Comparison of ENCODE assay signal across 1 cellular context in the genomic region with DNA sequence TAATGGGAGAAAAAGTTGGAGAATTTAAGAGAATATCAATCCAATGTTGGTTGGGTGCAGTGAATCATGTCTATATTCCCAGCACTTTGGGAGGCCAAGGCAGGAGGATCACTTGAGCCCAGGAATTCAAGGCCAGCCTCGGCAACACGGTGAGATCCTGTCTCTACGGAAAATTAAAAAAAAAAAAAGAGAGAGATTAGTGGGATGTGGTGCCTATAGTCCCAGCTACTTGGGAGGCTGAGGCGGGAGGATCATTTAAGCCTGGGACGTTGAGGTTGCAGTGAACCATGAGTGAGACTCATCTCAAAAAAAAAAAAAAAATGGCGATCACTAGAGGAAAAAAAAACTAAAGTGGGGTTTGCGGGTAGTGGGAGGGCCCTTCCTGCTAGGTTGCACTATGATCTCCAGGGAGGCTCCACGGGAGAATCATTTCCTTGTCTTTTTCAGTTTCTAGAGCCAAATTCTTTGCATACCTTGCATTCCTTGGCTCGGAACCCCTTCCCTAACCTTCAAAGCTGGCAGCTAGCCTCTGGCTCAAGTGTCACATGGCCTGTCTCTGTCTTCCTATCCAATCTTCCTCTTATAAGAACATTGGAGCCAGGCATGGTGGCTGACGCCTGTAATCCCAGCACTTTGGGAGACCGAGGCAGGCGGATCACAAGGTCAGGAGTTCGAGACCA.
A peak's percentile ranks its signal among the peaks of the same experiment; 100 is the strongest.
TF ChIP-seq lines count a peak whose summit lies in the region.

No MANE protein-coding gene starts in this region.

TF ChIP-seq in HepG2, 621 proteins besides CTCF, POLR2A, EP300 and RAD21 (continued from another document and continues in another):
- TF ChIP-seq, protein P1, sequence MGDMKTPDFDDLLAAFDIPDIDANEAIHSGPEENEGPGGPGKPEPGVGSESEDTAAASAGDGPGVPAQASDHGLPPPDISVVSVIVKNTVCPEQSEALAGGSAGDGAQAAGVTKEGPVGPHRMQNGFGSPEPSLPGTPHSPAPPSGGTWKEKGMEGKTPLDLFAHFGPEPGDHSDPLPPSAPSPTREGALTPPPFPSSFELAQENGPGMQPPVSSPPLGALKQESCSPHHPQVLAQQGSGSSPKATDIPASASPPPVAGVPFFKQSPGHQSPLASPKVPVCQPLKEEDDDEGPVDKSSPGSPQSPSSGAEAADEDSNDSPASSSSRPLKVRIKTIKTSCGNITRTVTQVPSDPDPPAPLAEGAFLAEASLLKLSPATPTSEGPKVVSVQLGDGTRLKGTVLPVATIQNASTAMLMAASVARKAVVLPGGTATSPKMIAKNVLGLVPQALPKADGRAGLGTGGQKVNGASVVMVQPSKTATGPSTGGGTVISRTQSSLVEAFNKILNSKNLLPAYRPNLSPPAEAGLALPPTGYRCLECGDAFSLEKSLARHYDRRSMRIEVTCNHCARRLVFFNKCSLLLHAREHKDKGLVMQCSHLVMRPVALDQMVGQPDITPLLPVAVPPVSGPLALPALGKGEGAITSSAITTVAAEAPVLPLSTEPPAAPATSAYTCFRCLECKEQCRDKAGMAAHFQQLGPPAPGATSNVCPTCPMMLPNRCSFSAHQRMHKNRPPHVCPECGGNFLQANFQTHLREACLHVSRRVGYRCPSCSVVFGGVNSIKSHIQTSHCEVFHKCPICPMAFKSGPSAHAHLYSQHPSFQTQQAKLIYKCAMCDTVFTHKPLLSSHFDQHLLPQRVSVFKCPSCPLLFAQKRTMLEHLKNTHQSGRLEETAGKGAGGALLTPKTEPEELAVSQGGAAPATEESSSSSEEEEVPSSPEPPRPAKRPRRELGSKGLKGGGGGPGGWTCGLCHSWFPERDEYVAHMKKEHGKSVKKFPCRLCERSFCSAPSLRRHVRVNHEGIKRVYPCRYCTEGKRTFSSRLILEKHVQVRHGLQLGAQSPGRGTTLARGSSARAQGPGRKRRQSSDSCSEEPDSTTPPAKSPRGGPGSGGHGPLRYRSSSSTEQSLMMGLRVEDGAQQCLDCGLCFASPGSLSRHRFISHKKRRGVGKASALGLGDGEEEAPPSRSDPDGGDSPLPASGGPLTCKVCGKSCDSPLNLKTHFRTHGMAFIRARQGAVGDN (CRISPR knock-in tag; IDR thresholded peaks at IDR 0.05): peak; percentile 44
- TF ChIP-seq ZNF563 (CRISPR knock-in tag; IDR thresholded peaks at IDR 0.05) (no peak), ATAD3A (CRISPR knock-in tag; IDR thresholded peaks at IDR 0.05) (no peak), ZNF383 (CRISPR knock-in tag; IDR thresholded peaks at IDR 0.05; ENCODE audit: borderline replicate concordance) (no peak), MBNL3 (CRISPR knock-in tag; conservative IDR thresholded peaks at IDR 0.05) (no peak), LCORL (IDR thresholded peaks at IDR 0.05) (0 out of 2 replicates have a peak, but pooled peaks have one; percentile 9), LCORL (CRISPR knock-in tag; IDR thresholded peaks at IDR 0.05) (peak; percentile 57; the same call in 1 of the 2 replicates), RXRB (CRISPR knock-in tag; IDR thresholded peaks at IDR 0.05; ENCODE audit: borderline replicate concordance) (0 out of 2 replicates have a peak, but pooled peaks have one; percentile 17), TOPORS (CRISPR knock-in tag; IDR thresholded peaks at IDR 0.05) (no peak), ZSCAN12 (CRISPR knock-in tag; IDR thresholded peaks at IDR 0.05) (no peak), HDAC1 (CRISPR knock-in tag; IDR thresholded peaks at IDR 0.05) (no peak), ZEB1 (IDR thresholded peaks at IDR 0.05; ENCODE audit: insufficient replicate concordance, low read depth) (peak; percentile 45), ZNF780A (CRISPR knock-in tag; IDR thresholded peaks at IDR 0.05) (no peak), CHD4 (IDR thresholded peaks at IDR 0.05; ENCODE audit: borderline replicate concordance, low read length) (no peak), ZNF556 (CRISPR knock-in tag; IDR thresholded peaks at IDR 0.05; ENCODE audit: borderline replicate concordance) (no peak), ZNF660 (CRISPR knock-in tag; IDR thresholded peaks at IDR 0.05; ENCODE audit: borderline replicate concordance, low read depth) (no peak), ZFP62 (CRISPR knock-in tag; IDR thresholded peaks at IDR 0.05) (no peak), SATB2 (CRISPR knock-in tag; IDR thresholded peaks at IDR 0.05) (no peak), PAX8 (CRISPR knock-in tag; IDR thresholded peaks at IDR 0.05; ENCODE audit: borderline replicate concordance) (no peak), TSC22D2 (CRISPR knock-in tag; IDR thresholded peaks at IDR 0.05; ENCODE audit: borderline replicate concordance) (no peak), IRX3 (CRISPR knock-in tag; IDR thresholded peaks at IDR 0.05; ENCODE audit: borderline replicate concordance, low read depth) (no peak), SP1 (IDR thresholded peaks at IDR 0.05) (no peak), SP1 (CRISPR knock-in tag; IDR thresholded peaks at IDR 0.05) (no peak), HOXA5 (CRISPR knock-in tag; IDR thresholded peaks at IDR 0.05) (no peak), ZNF143 (CRISPR knock-in tag; IDR thresholded peaks at IDR 0.05) (peak; percentile 27; the same call in 1 of the 2 replicates), JDP2 (CRISPR knock-in tag; IDR thresholded peaks at IDR 0.05; ENCODE audit: borderline replicate concordance) (no peak), SALL2 (CRISPR knock-in tag; IDR thresholded peaks at IDR 0.05) (no peak), PHF5A (CRISPR knock-in tag; IDR thresholded peaks at IDR 0.05; ENCODE audit: low read depth, unreplicated experiment) (no peak), ZBTB38 (CRISPR knock-in tag; IDR thresholded peaks at IDR 0.05) (peak; percentile 65; the same call in 1 of the 2 replicates), ZBTB3 (CRISPR knock-in tag; IDR thresholded peaks at IDR 0.05; ENCODE audit: borderline replicate concordance, low read depth) (no peak)
- TF ChIP-seq, protein P2, sequence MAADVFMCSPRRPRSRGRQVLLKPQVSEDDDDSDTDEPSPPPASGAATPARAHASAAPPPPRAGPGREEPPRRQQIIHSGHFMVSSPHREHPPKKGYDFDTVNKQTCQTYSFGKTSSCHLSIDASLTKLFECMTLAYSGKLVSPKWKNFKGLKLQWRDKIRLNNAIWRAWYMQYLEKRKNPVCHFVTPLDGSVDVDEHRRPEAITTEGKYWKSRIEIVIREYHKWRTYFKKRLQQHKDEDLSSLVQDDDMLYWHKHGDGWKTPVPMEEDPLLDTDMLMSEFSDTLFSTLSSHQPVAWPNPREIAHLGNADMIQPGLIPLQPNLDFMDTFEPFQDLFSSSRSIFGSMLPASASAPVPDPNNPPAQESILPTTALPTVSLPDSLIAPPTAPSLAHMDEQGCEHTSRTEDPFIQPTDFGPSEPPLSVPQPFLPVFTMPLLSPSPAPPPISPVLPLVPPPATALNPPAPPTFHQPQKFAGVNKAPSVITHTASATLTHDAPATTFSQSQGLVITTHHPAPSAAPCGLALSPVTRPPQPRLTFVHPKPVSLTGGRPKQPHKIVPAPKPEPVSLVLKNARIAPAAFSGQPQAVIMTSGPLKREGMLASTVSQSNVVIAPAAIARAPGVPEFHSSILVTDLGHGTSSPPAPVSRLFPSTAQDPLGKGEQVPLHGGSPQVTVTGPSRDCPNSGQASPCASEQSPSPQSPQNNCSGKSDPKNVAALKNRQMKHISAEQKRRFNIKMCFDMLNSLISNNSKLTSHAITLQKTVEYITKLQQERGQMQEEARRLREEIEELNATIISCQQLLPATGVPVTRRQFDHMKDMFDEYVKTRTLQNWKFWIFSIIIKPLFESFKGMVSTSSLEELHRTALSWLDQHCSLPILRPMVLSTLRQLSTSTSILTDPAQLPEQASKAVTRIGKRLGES (CRISPR knock-in tag; IDR thresholded peaks at IDR 0.05; ENCODE audit: borderline replicate concordance): no peak
- TF ChIP-seq, protein P3, sequence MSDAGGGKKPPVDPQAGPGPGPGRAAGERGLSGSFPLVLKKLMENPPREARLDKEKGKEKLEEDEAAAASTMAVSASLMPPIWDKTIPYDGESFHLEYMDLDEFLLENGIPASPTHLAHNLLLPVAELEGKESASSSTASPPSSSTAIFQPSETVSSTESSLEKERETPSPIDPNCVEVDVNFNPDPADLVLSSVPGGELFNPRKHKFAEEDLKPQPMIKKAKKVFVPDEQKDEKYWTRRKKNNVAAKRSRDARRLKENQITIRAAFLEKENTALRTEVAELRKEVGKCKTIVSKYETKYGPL (CRISPR knock-in tag; IDR thresholded peaks at IDR 0.05): no peak
- TF ChIP-seq, protein P4, sequence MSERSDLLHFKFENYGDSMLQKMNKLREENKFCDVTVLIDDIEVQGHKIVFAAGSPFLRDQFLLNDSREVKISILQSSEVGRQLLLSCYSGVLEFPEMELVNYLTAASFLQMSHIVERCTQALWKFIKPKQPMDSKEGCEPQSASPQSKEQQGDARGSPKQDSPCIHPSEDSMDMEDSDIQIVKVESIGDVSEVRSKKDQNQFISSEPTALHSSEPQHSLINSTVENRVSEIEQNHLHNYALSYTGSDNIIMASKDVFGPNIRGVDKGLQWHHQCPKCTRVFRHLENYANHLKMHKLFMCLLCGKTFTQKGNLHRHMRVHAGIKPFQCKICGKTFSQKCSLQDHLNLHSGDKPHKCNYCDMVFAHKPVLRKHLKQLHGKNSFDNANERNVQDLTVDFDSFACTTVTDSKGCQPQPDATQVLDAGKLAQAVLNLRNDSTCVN (CRISPR knock-in tag; IDR thresholded peaks at IDR 0.05; ENCODE audit: borderline replicate concordance): peak; percentile 98
- TF ChIP-seq, protein P5, sequence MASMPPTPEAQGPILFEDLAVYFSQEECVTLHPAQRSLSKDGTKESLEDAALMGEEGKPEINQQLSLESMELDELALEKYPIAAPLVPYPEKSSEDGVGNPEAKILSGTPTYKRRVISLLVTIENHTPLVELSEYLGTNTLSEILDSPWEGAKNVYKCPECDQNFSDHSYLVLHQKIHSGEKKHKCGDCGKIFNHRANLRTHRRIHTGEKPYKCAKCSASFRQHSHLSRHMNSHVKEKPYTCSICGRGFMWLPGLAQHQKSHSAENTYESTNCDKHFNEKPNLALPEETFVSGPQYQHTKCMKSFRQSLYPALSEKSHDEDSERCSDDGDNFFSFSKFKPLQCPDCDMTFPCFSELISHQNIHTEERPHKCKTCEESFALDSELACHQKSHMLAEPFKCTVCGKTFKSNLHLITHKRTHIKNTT (CRISPR knock-in tag; IDR thresholded peaks at IDR 0.05): no peak
- TF ChIP-seq, protein P6, sequence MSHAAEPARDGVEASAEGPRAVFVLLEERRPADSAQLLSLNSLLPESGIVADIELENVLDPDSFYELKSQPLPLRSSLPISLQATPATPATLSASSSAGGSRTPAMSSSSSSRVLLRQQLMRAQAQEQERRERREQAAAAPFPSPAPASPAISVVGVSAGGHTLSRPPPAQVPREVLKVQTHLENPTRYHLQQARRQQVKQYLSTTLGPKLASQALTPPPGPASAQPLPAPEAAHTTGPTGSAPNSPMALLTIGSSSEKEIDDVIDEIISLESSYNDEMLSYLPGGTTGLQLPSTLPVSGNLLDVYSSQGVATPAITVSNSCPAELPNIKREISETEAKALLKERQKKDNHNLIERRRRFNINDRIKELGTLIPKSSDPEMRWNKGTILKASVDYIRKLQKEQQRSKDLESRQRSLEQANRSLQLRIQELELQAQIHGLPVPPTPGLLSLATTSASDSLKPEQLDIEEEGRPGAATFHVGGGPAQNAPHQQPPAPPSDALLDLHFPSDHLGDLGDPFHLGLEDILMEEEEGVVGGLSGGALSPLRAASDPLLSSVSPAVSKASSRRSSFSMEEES (CRISPR knock-in tag; IDR thresholded peaks at IDR 0.05): peak; percentile 76; the same call in 1 of the 2 replicates
- TF ChIP-seq, protein P7, sequence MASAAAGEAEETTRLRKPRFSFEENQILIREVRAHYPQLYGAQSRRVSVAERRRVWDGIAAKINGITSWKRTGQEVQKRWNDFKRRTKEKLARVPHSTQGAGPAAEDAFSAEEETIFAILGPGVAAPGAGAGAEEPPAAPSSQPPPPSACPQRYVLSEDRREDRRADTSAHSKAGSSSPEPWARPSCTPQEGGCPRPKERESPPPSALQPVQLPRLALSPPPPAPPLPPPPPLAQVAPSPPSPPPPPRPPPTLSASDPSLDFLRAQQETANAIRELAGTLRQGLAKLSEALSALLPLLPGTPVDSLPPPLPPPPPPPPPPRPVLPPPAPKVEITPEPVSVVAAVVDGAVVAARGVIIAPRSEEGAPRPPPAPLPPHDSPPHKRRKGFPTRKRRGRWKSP (CRISPR knock-in tag; IDR thresholded peaks at IDR 0.05): no peak
- TF ChIP-seq, protein P8, sequence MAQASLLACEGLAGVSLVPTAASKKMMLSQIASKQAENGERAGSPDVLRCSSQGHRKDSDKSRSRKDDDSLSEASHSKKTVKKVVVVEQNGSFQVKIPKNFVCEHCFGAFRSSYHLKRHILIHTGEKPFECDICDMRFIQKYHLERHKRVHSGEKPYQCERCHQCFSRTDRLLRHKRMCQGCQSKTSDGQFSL (CRISPR knock-in tag; IDR thresholded peaks at IDR 0.05): no peak
- TF ChIP-seq, protein P9, sequence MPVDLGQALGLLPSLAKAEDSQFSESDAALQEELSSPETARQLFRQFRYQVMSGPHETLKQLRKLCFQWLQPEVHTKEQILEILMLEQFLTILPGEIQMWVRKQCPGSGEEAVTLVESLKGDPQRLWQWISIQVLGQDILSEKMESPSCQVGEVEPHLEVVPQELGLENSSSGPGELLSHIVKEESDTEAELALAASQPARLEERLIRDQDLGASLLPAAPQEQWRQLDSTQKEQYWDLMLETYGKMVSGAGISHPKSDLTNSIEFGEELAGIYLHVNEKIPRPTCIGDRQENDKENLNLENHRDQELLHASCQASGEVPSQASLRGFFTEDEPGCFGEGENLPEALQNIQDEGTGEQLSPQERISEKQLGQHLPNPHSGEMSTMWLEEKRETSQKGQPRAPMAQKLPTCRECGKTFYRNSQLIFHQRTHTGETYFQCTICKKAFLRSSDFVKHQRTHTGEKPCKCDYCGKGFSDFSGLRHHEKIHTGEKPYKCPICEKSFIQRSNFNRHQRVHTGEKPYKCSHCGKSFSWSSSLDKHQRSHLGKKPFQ (CRISPR knock-in tag; IDR thresholded peaks at IDR 0.05; ENCODE audit: insufficient replicate concordance): no peak
- TF ChIP-seq, protein P10, sequence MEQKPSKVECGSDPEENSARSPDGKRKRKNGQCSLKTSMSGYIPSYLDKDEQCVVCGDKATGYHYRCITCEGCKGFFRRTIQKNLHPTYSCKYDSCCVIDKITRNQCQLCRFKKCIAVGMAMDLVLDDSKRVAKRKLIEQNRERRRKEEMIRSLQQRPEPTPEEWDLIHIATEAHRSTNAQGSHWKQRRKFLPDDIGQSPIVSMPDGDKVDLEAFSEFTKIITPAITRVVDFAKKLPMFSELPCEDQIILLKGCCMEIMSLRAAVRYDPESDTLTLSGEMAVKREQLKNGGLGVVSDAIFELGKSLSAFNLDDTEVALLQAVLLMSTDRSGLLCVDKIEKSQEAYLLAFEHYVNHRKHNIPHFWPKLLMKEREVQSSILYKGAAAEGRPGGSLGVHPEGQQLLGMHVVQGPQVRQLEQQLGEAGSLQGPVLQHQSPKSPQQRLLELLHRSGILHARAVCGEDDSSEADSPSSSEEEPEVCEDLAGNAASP (CRISPR knock-in tag; IDR thresholded peaks at IDR 0.05; ENCODE audit: borderline replicate concordance): no peak
- TF ChIP-seq, protein P11, sequence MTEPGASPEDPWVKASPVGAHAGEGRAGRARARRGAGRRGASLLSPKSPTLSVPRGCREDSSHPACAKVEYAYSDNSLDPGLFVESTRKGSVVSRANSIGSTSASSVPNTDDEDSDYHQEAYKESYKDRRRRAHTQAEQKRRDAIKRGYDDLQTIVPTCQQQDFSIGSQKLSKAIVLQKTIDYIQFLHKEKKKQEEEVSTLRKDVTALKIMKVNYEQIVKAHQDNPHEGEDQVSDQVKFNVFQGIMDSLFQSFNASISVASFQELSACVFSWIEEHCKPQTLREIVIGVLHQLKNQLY (CRISPR knock-in tag; IDR thresholded peaks at IDR 0.05): no peak
- TF ChIP-seq, protein P12, sequence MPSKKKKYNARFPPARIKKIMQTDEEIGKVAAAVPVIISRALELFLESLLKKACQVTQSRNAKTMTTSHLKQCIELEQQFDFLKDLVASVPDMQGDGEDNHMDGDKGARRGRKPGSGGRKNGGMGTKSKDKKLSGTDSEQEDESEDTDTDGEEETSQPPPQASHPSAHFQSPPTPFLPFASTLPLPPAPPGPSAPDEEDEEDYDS (CRISPR knock-in tag; IDR thresholded peaks at IDR 0.05): no peak
